8 cellular contexts compared by ENCODE assay signal in genomic region chr7:2508327-2509231, GRCh38. TPM values are rescaled to one million over a fixed set of nuclear protein-coding genes. Genes with fewer than 3 reads are reported as not detected.
A peak's percentile ranks its signal among the peaks of the same experiment; 100 is the strongest.
DNase-seq lines count a peak whose midpoint lies in the region; ATAC-seq lines count a peak whose summit lies in the region.

No MANE protein-coding gene starts in this region.

- ATAC-seq in GM21786 (IDR thresholded peaks at IDR 0.05; ENCODE audit: unreplicated experiment) (peak; percentile 49), HG03039 (IDR thresholded peaks at IDR 0.05; ENCODE audit: unreplicated experiment) (no peak)

- H3K36me3 ChIP-seq in BLaER1 (no peaks in the 10 kb centered on the region), NT2/D1 (ENCODE audit: insufficient read depth, insufficient read length, low read length) (no peaks in the 10 kb centered on the region)

- H3K4me3 ChIP-seq in BLaER1 (peak overlapping the region; percentile 54), NT2/D1 (ENCODE audit: insufficient read length, low read depth) (no peak overlapping the region)

- no peaks in the 10 kb centered on the region for H3K27me3 ChIP-seq in BLaER1
- H3K27me3 ChIP-seq in NT2/D1 (ENCODE audit: insufficient read depth, insufficient read length), result no peaks in the 10 kb centered on the region

- H3K9me3 ChIP-seq in BLaER1 (no peaks in the 10 kb centered on the region), NT2/D1 (ENCODE audit: insufficient read depth, low read length) (no peaks in the 10 kb centered on the region)

- no peak for DNase-seq in NT2/D1 (ENCODE audit: low read depth, low spot score)
- DNase-seq in activated T-cell treated with anti-CD3 and anti-CD28 coated beads, Interleukin-2, amount 50 U/mL, for 48 hours, result peak; percentile 75 to 79
- peak; percentile 82 for DNase-seq in glomerular visceral epithelial cell (ENCODE audit: extremely low spot score)
- DNase-seq in stimulated activated CD4-positive, alpha-beta T cell treated with anti-CD3 and anti-CD28 coated beads, TNF-alpha, amount 100 ng/mL, for 24 hours (ENCODE audit: low read depth in 3 of 3), result peak in 2 of 3 experiments; percentile 42 to 72
- no peak for DNase-seq in occipital lobe (lab: John Stamatoyannopoulos, UW)

- H3K4me1 ChIP-seq in BLaER1 (peaks cover 99% of the 10 kb centered on the region), NT2/D1 (ENCODE audit: insufficient read depth, insufficient read length) (peaks cover 41% of the 10 kb centered on the region)

- no peaks in the 10 kb centered on the region for H4K20me1 ChIP-seq in BLaER1

- peak overlapping the region; percentile 91 for H3K4me2 ChIP-seq in BLaER1

- H3K27ac ChIP-seq in BLaER1, result peak overlapping the region; percentile 97

- H3K9ac ChIP-seq in BLaER1, result peak overlapping the region; percentile 80
- H3K9ac ChIP-seq in NT2/D1 (ENCODE audit: insufficient read length, low read depth), result peak overlapping the region; percentile 61

RNA-seq across cellular contexts. Expression of gene LFNG, which starts 11.0 kb away (rescaled TPM):
- 8.7 TPM for total RNA-seq in occipital lobe

RNA-seq across cellular contexts. Expression of gene GRIFIN, which starts 32.4 kb away (rescaled TPM):
- total RNA-seq in occipital lobe, result not detected

RNA-seq across cellular contexts. Expression of gene BRAT1, which starts 46.7 kb away (rescaled TPM):
- total RNA-seq in occipital lobe, result 15.6 TPM

RNA-seq across cellular contexts. Expression of gene IQCE, which starts 50.2 kb away (rescaled TPM):
- total RNA-seq in occipital lobe, result 22.3 TPM

Comparison
In these comparisons a context has a peak if more than half of its experiments do, and no peak if none do; other contexts are left out.
1. DNase-seq: peak in activated T-cell treated with anti-CD3 and anti-CD28 coated beads, Interleukin-2, amount 50 U/mL, for 48 hours (2 of 2), glomerular visceral epithelial cell (single experiment) and stimulated activated CD4-positive, alpha-beta T cell treated with anti-CD3 and anti-CD28 coated beads, TNF-alpha, amount 100 ng/mL, for 24 hours (2 of 3); none in NT2/D1 (single experiment) and occipital lobe (single experiment).